Comparison of ENCODE assay signal across 8 cellular contexts in genomic region chr12:8078400-8078799, GRCh38. TPM values are rescaled to one million over a fixed set of nuclear protein-coding genes. Genes with fewer than 3 reads are reported as not detected.
A peak's percentile ranks its signal among the peaks of the same experiment; 100 is the strongest.
DNase-seq lines count a peak whose midpoint lies in the region; ATAC-seq and TF ChIP-seq lines count a peak whose summit lies in the region.

No MANE protein-coding gene starts in this region.

- DNase-seq in natural killer cell = no peak
- DNase-seq in natural killer cell treated with Interleukin-12 subunit alpha and Interleukin-12 subunit beta and Interleukin-15 and Interleukin-18, amount 100 ng/mL, for 72 hours (ENCODE audit: low spot score) = no peak
- peak; percentile 7 for DNase-seq in NCI-H82 treated with DMSO at 0.1 percent for 48 hours (lab: John Stamatoyannopoulos, UW; ENCODE audit: unreplicated experiment)
- peak; percentile 41 for DNase-seq in activated T-helper 1 cell treated with Interleukin-2 at 50 U/mL for 16 hours (ENCODE audit: low read depth)
- no peak for DNase-seq in foreskin keratinocyte
- peak; percentile 35 to 45 for DNase-seq in stimulated activated CD4-positive, alpha-beta T cell treated with anti-CD3 and anti-CD28 coated beads, Interleukin-2, amount 100 ng/mL, for 48 hours
- no peak for DNase-seq in KG1 (lab: John Stamatoyannopoulos, UW)

- no peak overlapping the region for H3K27ac ChIP-seq in foreskin keratinocyte
- H3K27ac ChIP-seq in gastroesophageal sphincter = no peak overlapping the region

- H3K27me3 ChIP-seq in foreskin keratinocyte (no peaks in the 10 kb centered on the region), gastroesophageal sphincter (no peaks in the 10 kb centered on the region)

- H3K27me3 Mint-ChIP-seq in natural killer cell (ENCODE audit: low read depth in 2 of 2) = peaks cover 0 to 2% of the 10 kb centered on the region in 2 donors
- H3K27me3 Mint-ChIP-seq in natural killer cell treated with Interleukin-12 subunit alpha and Interleukin-12 subunit beta and Interleukin-15 and Interleukin-18, amount 100 ng/mL, for 72 hours = no peaks in the 10 kb centered on the region

- H3K36me3 ChIP-seq in gastroesophageal sphincter = no peaks in the 10 kb centered on the region

- ATAC-seq in natural killer cell (no peak), foreskin keratinocyte (no peak), gastroesophageal sphincter (no peak)
- ATAC-seq in natural killer cell treated with Interleukin-12 subunit alpha and Interleukin-12 subunit beta and Interleukin-15 and Interleukin-18, amount 100 ng/mL, for 72 hours = no peak

- no peaks in the 10 kb centered on the region for H3K9me3 ChIP-seq in gastroesophageal sphincter

- no peak overlapping the region for H3K4me3 Mint-ChIP-seq in natural killer cell
- H3K4me3 Mint-ChIP-seq in natural killer cell treated with Interleukin-12 subunit alpha and Interleukin-12 subunit beta and Interleukin-15 and Interleukin-18, amount 100 ng/mL, for 72 hours = no peak overlapping the region

- TF ChIP-seq CTCF in natural killer cell (IDR thresholded peaks at IDR 0.05) = peak; percentile 19
- peak; percentile 73 for TF ChIP-seq CTCF in foreskin keratinocyte (conservative IDR thresholded peaks at IDR 0.05)
- TF ChIP-seq CTCF in gastroesophageal sphincter (IDR thresholded peaks at IDR 0.05) = peak in 1 of 4 experiments; percentile 18

- H3K4me1 ChIP-seq in foreskin keratinocyte (peaks cover 17% of the 10 kb centered on the region), gastroesophageal sphincter (peaks cover 4 to 18% (median 5%) of the 10 kb centered on the region in 3 donors)

- no peaks in the 10 kb centered on the region for H3K36me3 Mint-ChIP-seq in natural killer cell
- H3K36me3 Mint-ChIP-seq in natural killer cell treated with Interleukin-12 subunit alpha and Interleukin-12 subunit beta and Interleukin-15 and Interleukin-18, amount 100 ng/mL, for 72 hours = peaks cover 6% of the 10 kb centered on the region

- TF ChIP-seq EP300 in gastroesophageal sphincter (IDR thresholded peaks at IDR 0.05) = no peak

- WGBS in gastroesophageal sphincter (ENCODE audit: low coverage in 1 of 2), 2 donors = 7 to 29% methylated on average over 3 to 4 of the region's 4 CpGs

- intact Hi-C loops in natural killer cell (cut with micrococcal nuclease) = loop anchor here (1.0 kb wide), 1 partner anchor 32 kb away; no protein-coding TSS in a partner anchor

- H3K4me3 ChIP-seq in gastroesophageal sphincter = no peak overlapping the region

- no peak overlapping the region for H3K27ac Mint-ChIP-seq in natural killer cell
- H3K27ac Mint-ChIP-seq in natural killer cell treated with Interleukin-12 subunit alpha and Interleukin-12 subunit beta and Interleukin-15 and Interleukin-18, amount 100 ng/mL, for 72 hours = peak overlapping the region in 1 of 2 donors; percentile 93

- no peak for TF ChIP-seq POLR2A in gastroesophageal sphincter (IDR thresholded peaks at IDR 0.05)

- H3K9me3 Mint-ChIP-seq in natural killer cell = no peaks in the 10 kb centered on the region
- H3K9me3 Mint-ChIP-seq in natural killer cell treated with Interleukin-12 subunit alpha and Interleukin-12 subunit beta and Interleukin-15 and Interleukin-18, amount 100 ng/mL, for 72 hours = no peaks in the 10 kb centered on the region

- H3K4me1 Mint-ChIP-seq in natural killer cell = peaks cover 17 to 20% of the 10 kb centered on the region in 2 donors
- H3K4me1 Mint-ChIP-seq in natural killer cell treated with Interleukin-12 subunit alpha and Interleukin-12 subunit beta and Interleukin-15 and Interleukin-18, amount 100 ng/mL, for 72 hours (ENCODE audit: low read depth in 2 of 2) = peaks cover 14 to 26% of the 10 kb centered on the region in 2 donors

RNA-seq across cellular contexts. Expression of gene NECAP1, which starts 3.7 kb away (rescaled TPM):
- total RNA-seq in natural killer cell = 100 to 1,000 TPM; 100 to 122 (median 115) TPM
- total RNA-seq in natural killer cell treated with Interleukin-12 subunit alpha and Interleukin-12 subunit beta and Interleukin-15 and Interleukin-18, amount 100 ng/mL, for 72 hours = 10 to 100 TPM; 33.8 to 42.2 TPM
- 22.8 and 23.1 TPM in 2 replicates for total RNA-seq in foreskin keratinocyte
- polyA plus RNA-seq in foreskin keratinocyte = 11.2 and 12.5 TPM in 2 replicates
- 10 to 100 TPM; 24.5 to 60.1 (median 41.2) TPM for total RNA-seq in gastroesophageal sphincter

RNA-seq across cellular contexts. Expression of gene C3AR1, which starts 12.2 kb away (rescaled TPM):
- total RNA-seq in natural killer cell (10 to 100 TPM in 2 of 3 donors, 1 to 10 TPM in 1; 9.5 to 16.9 (median 13.0) TPM), foreskin keratinocyte (0.10 and 0.14 TPM in 2 replicates), gastroesophageal sphincter (10 to 100 TPM in 2 of 4 donors, 1 to 10 TPM in 2; 1.6 to 16.7 (median 7.6) TPM)
- total RNA-seq in natural killer cell treated with Interleukin-12 subunit alpha and Interleukin-12 subunit beta and Interleukin-15 and Interleukin-18, amount 100 ng/mL, for 72 hours = 1 to 10 TPM; 1.6 to 2.3 TPM
- polyA plus RNA-seq in foreskin keratinocyte = 0.12 and 0.18 TPM in 2 replicates

RNA-seq across cellular contexts. Expression of gene CLEC4A, which starts 45.0 kb away (rescaled TPM):
- total RNA-seq in natural killer cell (1 to 10 TPM; 1.6 to 6.9 (median 1.7) TPM), foreskin keratinocyte (0.31 TPM in 1 of 2 replicates, not detected in the other), gastroesophageal sphincter (1 to 10 TPM in 3 of 4 donors, not detected in 1; 1.5 to 4.0 (median 3.0) TPM)
- 1 to 10 TPM in 1 of 2 donors, not detected in 1; 3.7 TPM for total RNA-seq in natural killer cell treated with Interleukin-12 subunit alpha and Interleukin-12 subunit beta and Interleukin-15 and Interleukin-18, amount 100 ng/mL, for 72 hours
- polyA plus RNA-seq in foreskin keratinocyte = 0.34 TPM in 1 of 2 replicates, not detected in the other

RNA-seq across cellular contexts. Expression of gene FOXJ2, which starts 45.9 kb away (rescaled TPM):
- 10 to 100 TPM; 27.8 to 28.5 (median 28.4) TPM for total RNA-seq in natural killer cell
- 10 to 100 TPM; 16.2 to 17.2 TPM for total RNA-seq in natural killer cell treated with Interleukin-12 subunit alpha and Interleukin-12 subunit beta and Interleukin-15 and Interleukin-18, amount 100 ng/mL, for 72 hours
- total RNA-seq in foreskin keratinocyte = 9.7 and 10.0 TPM in 2 replicates
- 3.9 and 4.9 TPM in 2 replicates for polyA plus RNA-seq in foreskin keratinocyte
- 10 to 100 TPM; 16.4 to 28.2 (median 20.4) TPM for total RNA-seq in gastroesophageal sphincter

Comparison
In these comparisons a context has a peak if more than half of its experiments do, and no peak if none do; other contexts are left out.
1. DNase-seq: peak in NCI-H82 treated with DMSO at 0.1 percent for 48 hours (single experiment), activated T-helper 1 cell treated with Interleukin-2 at 50 U/mL for 16 hours (single experiment) and stimulated activated CD4-positive, alpha-beta T cell treated with anti-CD3 and anti-CD28 coated beads, Interleukin-2, amount 100 ng/mL, for 48 hours (2 of 2); none in natural killer cell (single experiment), natural killer cell treated with Interleukin-12 subunit alpha and Interleukin-12 subunit beta and Interleukin-15 and Interleukin-18, amount 100 ng/mL, for 72 hours (single experiment), foreskin keratinocyte (0 of 2) and KG1 (single experiment).